Comparison of ENCODE assay signal across 8 cellular contexts in the genomic region with DNA sequence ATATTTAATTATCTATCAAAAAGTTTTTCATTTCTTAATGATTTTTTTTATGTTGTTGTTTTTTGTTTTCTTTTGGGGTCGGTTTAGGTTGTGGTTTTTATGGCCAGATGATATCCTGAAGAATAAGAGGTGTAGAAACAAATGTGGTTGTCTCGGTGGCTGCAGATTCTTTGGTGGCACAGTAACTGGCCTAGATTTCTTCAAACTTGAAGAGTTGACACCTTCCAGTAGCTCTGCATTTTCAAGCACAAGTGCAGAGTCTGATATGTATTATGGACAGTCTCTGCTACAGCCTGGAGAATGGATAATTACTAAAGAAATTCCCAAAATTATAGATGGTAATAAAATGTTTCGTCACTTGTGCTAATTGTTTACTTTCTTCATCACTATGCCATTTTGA.
"Had no signal": no experiment of that assay in that cellular context is flagged by ENCODE, and none has a peak within 500 bp of the region (broad histone marks: within the 10 kb centered on the region; RNA-seq: fewer than 3 reads in every experiment).

No MANE protein-coding gene starts in this region.

- H3K4me1 Mint-ChIP-seq: IgD-negative memory B cell had no signal

- FAIRE-seq: HepG2, K562 had no signal

- DNase-seq: GM23248, GOT3, H7, HFFc6 had no signal

- H3K4me3 Mint-ChIP-seq: HFFc6, IgD-negative memory B cell had no signal

- H3K4me3 ChIP-seq: GM23248, HAP-1, K562 had no signal

- H3K27me3 Mint-ChIP-seq: IgD-negative memory B cell had no signal

- H3K9me3 Mint-ChIP-seq: HFFc6, IgD-negative memory B cell had no signal

- H3K27ac Mint-ChIP-seq: HFFc6, IgD-negative memory B cell had no signal
